Comparison of ENCODE assay signal across 10 cellular contexts in the genomic region with DNA sequence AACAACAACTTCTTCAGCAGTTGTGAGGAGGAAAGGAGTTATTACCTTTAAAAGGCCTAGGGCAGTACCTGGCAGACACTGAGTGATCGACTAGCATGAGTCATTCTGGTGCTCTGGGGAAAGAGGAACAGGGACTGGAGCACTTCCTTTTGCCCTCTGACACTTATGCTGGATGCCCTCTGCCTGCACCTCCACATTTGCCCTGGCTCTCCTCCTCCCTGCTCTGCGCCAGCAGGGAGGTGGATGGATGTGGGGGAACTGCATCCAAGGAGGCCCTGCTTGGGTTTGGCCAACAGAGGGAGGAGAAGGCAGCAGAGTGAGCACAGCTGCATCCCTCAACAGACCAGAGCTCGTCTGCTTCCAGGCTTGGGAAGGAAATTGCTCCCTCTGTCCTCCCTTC.
A peak's percentile ranks its signal among the peaks of the same experiment; 100 is the strongest.
DNase-seq lines count a peak whose midpoint lies in the region; ATAC-seq and TF ChIP-seq lines count a peak whose summit lies in the region.
"Had no signal": no experiment of that assay in that cellular context is flagged by ENCODE, and none has a peak within 500 bp of the region (broad histone marks: within the 10 kb centered on the region; RNA-seq: fewer than 3 reads in every experiment).

No MANE protein-coding gene starts in this region.

- H3K4me3 ChIP-seq in BE2C (ENCODE audit: low read depth, low read length) = no peak overlapping the region
- H3K4me3 ChIP-seq in OCI-LY7 (ENCODE audit: low read depth, low read length, poor library complexity, severe bottlenecking) = no peak overlapping the region
- H3K4me3 ChIP-seq in Caco-2 (ENCODE audit: low read depth, low read length) = no peak overlapping the region
- H3K4me3 ChIP-seq in dorsolateral prefrontal cortex = no peak overlapping the region

- H3K36me3 ChIP-seq in BE2C (no peaks in the 10 kb centered on the region), OCI-LY7 (ENCODE audit: insufficient read depth, low read length) (no peaks in the 10 kb centered on the region), Caco-2 (ENCODE audit: control insufficient read depth, insufficient read depth, low read length) (no peaks in the 10 kb centered on the region)

- H3K9ac ChIP-seq in H9 (ENCODE audit: extremely low read depth, insufficient read length, low read length) = no peak overlapping the region

- H3K18ac ChIP-seq in H9 (ENCODE audit: insufficient read length, low read depth, low read length) = no peak overlapping the region

- no peak overlapping the region for H4K91ac ChIP-seq in H9 (ENCODE audit: insufficient read length, low read depth, low read length)

- H3K9me2 ChIP-seq in OCI-LY7 (ENCODE audit: insufficient read depth, low read length) = no peaks in the 10 kb centered on the region

- H3K56ac ChIP-seq in H9 (ENCODE audit: insufficient read length, low read depth, low read length) = no peak overlapping the region

- no peak overlapping the region for H2BK12ac ChIP-seq in H9 (ENCODE audit: insufficient read length, low read depth, low read length)

- no peaks in the 10 kb centered on the region; the same call in 1 of the 2 replicates for H3K27me3 Mint-ChIP-seq in H9 (ENCODE audit: low read depth)
- no peaks in the 10 kb centered on the region for H3K27me3 Mint-ChIP-seq in Caco-2 (ENCODE audit: insufficient read depth, unreplicated experiment)

- peak; percentile 13 for ATAC-seq in left ventricle myocardium superior
- ATAC-seq in HG03097 (IDR thresholded peaks at IDR 0.05; ENCODE audit: low FRiP score, unreplicated experiment) = no peak
- ATAC-seq: natural killer cell had no signal

- H3K9me3 ChIP-seq in BE2C (no peaks in the 10 kb centered on the region), H9 (ENCODE audit: control insufficient read depth, low read depth, low read length) (no peaks in the 10 kb centered on the region), OCI-LY7 (ENCODE audit: low read length) (no peaks in the 10 kb centered on the region), Caco-2 (0 out of 2 replicates have a peak, but pooled peaks cover 3% of the 10 kb centered on the region)

- H3T11ph ChIP-seq in H9 (ENCODE audit: low read length) = no peak overlapping the region

- no peak overlapping the region for H3K4ac ChIP-seq in H9 (ENCODE audit: low read depth, low read length)

- H3K79me2 ChIP-seq in H9 (ENCODE audit: insufficient read depth, low read length) (no peaks in the 10 kb centered on the region), OCI-LY7 (ENCODE audit: insufficient read depth, low read depth, low read length) (no peaks in the 10 kb centered on the region)

- no peak overlapping the region for H4K5ac ChIP-seq in H9 (ENCODE audit: insufficient read length, low read depth, low read length)

- H2BK20ac ChIP-seq in H9 (ENCODE audit: low read depth, low read length, poor library complexity, severe bottlenecking) = no peak overlapping the region

- H3K4me3 Mint-ChIP-seq in H9 (no peak overlapping the region; a peak in 1 of 5 replicates), Caco-2 (ENCODE audit: unreplicated experiment) (no peak overlapping the region)
- H3K4me3 Mint-ChIP-seq: central memory CD8-positive, alpha-beta T cell; natural killer cell had no signal

- BruUV-seq in OCI-LY7 (replicated peaks; lab: Mats Ljungman, UMichigan) (no TSS peak), Caco-2 (replicated peaks; lab: Mats Ljungman, UMichigan) (no TSS peak)

- peaks cover 0 to 9% (median 0%) of the 10 kb centered on the region in 3 experiments; a peak in 4 of 7 replicates for H3K36me3 Mint-ChIP-seq in H9 (ENCODE audit: insufficient read depth in 1 of 3, low read depth in 3 of 3)
- no peaks in the 10 kb centered on the region for H3K36me3 Mint-ChIP-seq in Caco-2 (ENCODE audit: insufficient read depth, unreplicated experiment)
- H3K36me3 Mint-ChIP-seq: natural killer cell had no signal

- H3K4me2 ChIP-seq in H9 (ENCODE audit: insufficient read depth, insufficient read length, low read length) (no peak overlapping the region), OCI-LY7 (ENCODE audit: low read length) (no peak overlapping the region)

- peaks cover 31 to 44% of the 10 kb centered on the region in 2 experiments for H3K4me1 Mint-ChIP-seq in H9
- no peaks in the 10 kb centered on the region for H3K4me1 Mint-ChIP-seq in Caco-2 (ENCODE audit: low read depth, unreplicated experiment)
- H3K4me1 Mint-ChIP-seq: central memory CD8-positive, alpha-beta T cell; natural killer cell had no signal

- H3K4me1 ChIP-seq in BE2C (no peaks in the 10 kb centered on the region), H9 (ENCODE audit: insufficient read depth, low read length) (peaks cover 3% of the 10 kb centered on the region; the same call in 1 of the 2 replicates), OCI-LY7 (ENCODE audit: insufficient read depth, low read length, poor library complexity, severe bottlenecking) (no peaks in the 10 kb centered on the region), Caco-2 (no peaks in the 10 kb centered on the region)

- H3K27ac ChIP-seq in H9 (ENCODE audit: insufficient read length, low read depth, low read length) (no peak overlapping the region), OCI-LY7 (ENCODE audit: low read depth, low read length, poor library complexity, severe bottlenecking) (no peak overlapping the region), dorsolateral prefrontal cortex (no peak overlapping the region)

- no peaks in the 10 kb centered on the region for H3K79me1 ChIP-seq in H9 (ENCODE audit: insufficient read depth, low read depth, low read length, poor library complexity, severe bottlenecking)

- DNase-seq in BE2C = no peak
- peak; percentile 59 for DNase-seq in H9
- peak; percentile 3 for DNase-seq in OCI-LY7 (ENCODE audit: low spot score)
- DNase-seq in left ventricle myocardium superior = no peak
- DNase-seq in Caco-2 = no peak
- DNase-seq in dorsolateral prefrontal cortex = no peak
- DNase-seq in KG1 (lab: John Stamatoyannopoulos, UW) = no peak
- DNase-seq: natural killer cell had no signal

- H2BK5ac ChIP-seq in H9 (ENCODE audit: insufficient read length, low read length) = no peak overlapping the region

- intact Hi-C loops in OCI-LY7 (cut with micrococcal nuclease; ENCODE audit: unreplicated experiment) (no loop called here), left ventricle myocardium superior (cut with micrococcal nuclease) (no loop called here), Caco-2 (cut with micrococcal nuclease; ENCODE audit: unreplicated experiment) (no loop called here), dorsolateral prefrontal cortex (cut with DNase I) (no loop called here)

- no peak overlapping the region for H3K14ac ChIP-seq in H9 (ENCODE audit: insufficient read depth, low read length)

- H3K9me3 Mint-ChIP-seq in H9 = no peaks in the 10 kb centered on the region
- H3K9me3 Mint-ChIP-seq in Caco-2 (ENCODE audit: unreplicated experiment) = no peaks in the 10 kb centered on the region
- H3K9me3 Mint-ChIP-seq: central memory CD8-positive, alpha-beta T cell; natural killer cell had no signal

- no peaks in the 10 kb centered on the region for H3K23me2 ChIP-seq in H9 (ENCODE audit: insufficient read length, low read depth, low read length, poor library complexity, severe bottlenecking)

- peak; percentile 30 for TF ChIP-seq CTCF in BE2C (IDR thresholded peaks at IDR 0.05; ENCODE audit: low read depth, low read length)
- TF ChIP-seq CTCF in H9 (conservative IDR thresholded peaks at IDR 0.05) = peak; percentile 42; the same call in 2 of the 3 replicates
- no peak for TF ChIP-seq CTCF in OCI-LY7 (conservative IDR thresholded peaks at IDR 0.05; ENCODE audit: low read length)
- peak in 1 of 2 experiments; percentile 4 for TF ChIP-seq CTCF in Caco-2 (IDR thresholded peaks at IDR 0.05; ENCODE audit: insufficient read depth in 1 of 2, low read depth in 1 of 2, low read length in 1 of 2, severe bottlenecking in 1 of 2, unreplicated experiment in 1 of 2)
- TF ChIP-seq CTCF in dorsolateral prefrontal cortex (IDR thresholded peaks at IDR 0.05 in 54 of 56, conservative IDR thresholded peaks at IDR 0.05 in 2 of 56; ENCODE audit: low read depth in 1 of 56, partially characterized antibody in 56 of 56) = peak in 1 of 56 donors; percentile 8

- H4K8ac ChIP-seq in H9 (replicated peaks; ENCODE audit: insufficient read length, low read depth, low read length) = no peak overlapping the region

- H3K27ac Mint-ChIP-seq in H9 (no peak overlapping the region), Caco-2 (ENCODE audit: unreplicated experiment) (no peak overlapping the region)
- H3K27ac Mint-ChIP-seq: natural killer cell had no signal

- POLR2A ChIA-PET in OCI-LY7 (lab: Charles Lee) = no interaction called here
- POLR2A ChIA-PET in Caco-2 (lab: Charles Lee) = no interaction called here

- no peak overlapping the region for H2BK15ac ChIP-seq in H9 (ENCODE audit: low read depth, low read length)

- H2AFZ ChIP-seq in H9 (ENCODE audit: low read length) = no peak overlapping the region
- H2AFZ ChIP-seq in OCI-LY7 (ENCODE audit: low read length) = no peak overlapping the region

- H3K23ac ChIP-seq in H9 (ENCODE audit: insufficient read length, low read depth, low read length) = no peak overlapping the region

- WGBS in H9 (ENCODE audit: extremely low coverage, insufficient read length, low lambda C conversion rate) = no CpG with 5 or more reads among the region's 3 CpGs

- H4K20me1 ChIP-seq in H9 (ENCODE audit: control insufficient read depth, insufficient read depth, insufficient read length) (no peaks in the 10 kb centered on the region), OCI-LY7 (ENCODE audit: insufficient read depth, low read length) (no peaks in the 10 kb centered on the region)

- no peaks in the 10 kb centered on the region for H3K27me3 ChIP-seq in BE2C
- H3K27me3 ChIP-seq in H9 (ENCODE audit: insufficient read depth, low read length) = no peaks in the 10 kb centered on the region
- no peaks in the 10 kb centered on the region for H3K27me3 ChIP-seq in Caco-2 (replicated peaks; ENCODE audit: control insufficient read depth, insufficient read depth, low read length)
- H3K27me3 ChIP-seq in dorsolateral prefrontal cortex = peaks cover 0 to 2% (median 0%) of the 10 kb centered on the region in 45 donors

- no peak overlapping the region for H2AK5ac ChIP-seq in H9 (ENCODE audit: insufficient read length, low read length)

- H2BK120ac ChIP-seq in H9 (ENCODE audit: low read depth, low read length, poor library complexity, severe bottlenecking) = no peak overlapping the region

- CTCF ChIA-PET in OCI-LY7 (lab: Charles Lee; ENCODE audit: unreplicated experiment) (no interaction called here), Caco-2 (lab: Charles Lee) (interaction anchor here (1.1 kb wide), 1 partner anchor 9 kb away, joined by 3 read pairs; no protein-coding TSS in a partner anchor)

Comparison
In these comparisons a context has a peak if more than half of its experiments do, and no peak if none do; other contexts are left out.
1. DNase-seq: peak in H9 (single experiment) and OCI-LY7 (single experiment); none in BE2C (single experiment), left ventricle myocardium superior (single experiment), Caco-2 (0 of 2), dorsolateral prefrontal cortex (0 of 10) and KG1 (single experiment).